1 cellular context compared by ENCODE assay signal in the genomic region with DNA sequence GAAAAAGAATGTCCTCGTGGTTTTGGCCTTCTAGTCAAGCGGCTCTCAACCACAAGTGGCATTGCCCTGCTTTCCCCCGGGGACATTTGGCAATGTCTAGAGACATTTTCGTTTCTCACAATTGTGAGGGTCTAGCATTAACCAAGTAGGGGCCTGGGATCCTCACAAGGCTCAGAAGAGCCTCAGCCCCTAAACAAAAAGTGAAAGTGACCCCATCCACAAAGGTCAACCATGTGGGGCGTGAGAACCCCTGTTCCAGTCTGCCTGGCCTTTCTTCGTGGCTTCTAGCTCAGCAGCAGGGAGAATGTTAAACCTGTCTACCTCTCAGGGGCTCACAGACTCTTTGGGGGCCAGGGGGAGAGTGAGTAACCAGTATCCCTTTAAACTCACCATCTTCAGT.
TF ChIP-seq lines count a peak whose summit lies in the region.

No MANE protein-coding gene starts in this region.

TF ChIP-seq in GM12878, 131 proteins besides CTCF, POLR2A, EP300 and RAD21:
- no peak for TF ChIP-seq ASH2L (IDR thresholded peaks at IDR 0.05; ENCODE audit: borderline replicate concordance, low read depth)
- TF ChIP-seq NR2C1 (IDR thresholded peaks at IDR 0.05): 0 out of 2 replicates have a peak, but pooled peaks have one; percentile 14
- no peak for TF ChIP-seq HDGF (IDR thresholded peaks at IDR 0.05)
- no peak for TF ChIP-seq KDM1A (IDR thresholded peaks at IDR 0.05; ENCODE audit: borderline replicate concordance)
- TF ChIP-seq SMAD5 (IDR thresholded peaks at IDR 0.05; ENCODE audit: low read depth): no peak
- TF ChIP-seq MTA2 (IDR thresholded peaks at IDR 0.05; ENCODE audit: low read depth): no peak
- no peak for TF ChIP-seq BHLHE40 (IDR thresholded peaks at IDR 0.05; ENCODE audit: borderline replicate concordance in 1 of 2, low read depth in 2 of 2, low read length in 1 of 2)
- no peak for TF ChIP-seq CHD1 (IDR thresholded peaks at IDR 0.05; ENCODE audit: low read depth, low read length)
- peak; percentile 82 for TF ChIP-seq NR2F1 (conservative IDR thresholded peaks at IDR 0.05)
- TF ChIP-seq, protein P1, sequence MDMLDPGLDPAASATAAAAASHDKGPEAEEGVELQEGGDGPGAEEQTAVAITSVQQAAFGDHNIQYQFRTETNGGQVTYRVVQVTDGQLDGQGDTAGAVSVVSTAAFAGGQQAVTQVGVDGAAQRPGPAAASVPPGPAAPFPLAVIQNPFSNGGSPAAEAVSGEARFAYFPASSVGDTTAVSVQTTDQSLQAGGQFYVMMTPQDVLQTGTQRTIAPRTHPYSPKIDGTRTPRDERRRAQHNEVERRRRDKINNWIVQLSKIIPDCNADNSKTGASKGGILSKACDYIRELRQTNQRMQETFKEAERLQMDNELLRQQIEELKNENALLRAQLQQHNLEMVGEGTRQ (IDR thresholded peaks at IDR 0.05; ENCODE audit: borderline replicate concordance, low read depth, low read length): no peak
- TF ChIP-seq BACH1 (IDR thresholded peaks at IDR 0.05; ENCODE audit: borderline replicate concordance): no peak
- no peak for TF ChIP-seq SUPT20H (IDR thresholded peaks at IDR 0.05; ENCODE audit: borderline replicate concordance, control insufficient read depth, low read depth, low read length)
- no peak for TF ChIP-seq CBFB (IDR thresholded peaks at IDR 0.05; ENCODE audit: low read depth)
- TF ChIP-seq NFXL1 (IDR thresholded peaks at IDR 0.05; ENCODE audit: borderline replicate concordance): no peak
- TF ChIP-seq, protein P2, sequence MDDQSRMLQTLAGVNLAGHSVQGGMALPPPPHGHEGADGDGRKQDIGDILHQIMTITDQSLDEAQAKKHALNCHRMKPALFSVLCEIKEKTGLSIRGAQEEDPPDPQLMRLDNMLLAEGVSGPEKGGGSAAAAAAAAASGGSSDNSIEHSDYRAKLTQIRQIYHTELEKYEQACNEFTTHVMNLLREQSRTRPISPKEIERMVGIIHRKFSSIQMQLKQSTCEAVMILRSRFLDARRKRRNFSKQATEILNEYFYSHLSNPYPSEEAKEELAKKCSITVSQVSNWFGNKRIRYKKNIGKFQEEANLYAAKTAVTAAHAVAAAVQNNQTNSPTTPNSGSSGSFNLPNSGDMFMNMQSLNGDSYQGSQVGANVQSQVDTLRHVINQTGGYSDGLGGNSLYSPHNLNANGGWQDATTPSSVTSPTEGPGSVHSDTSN (IDR thresholded peaks at IDR 0.05; ENCODE audit: insufficient replicate concordance, low read depth, low read length): no peak
- no peak for TF ChIP-seq NR2C2 (IDR thresholded peaks at IDR 0.05; ENCODE audit: borderline replicate concordance, control insufficient read depth, insufficient read length, low read depth)
- TF ChIP-seq, protein P3, sequence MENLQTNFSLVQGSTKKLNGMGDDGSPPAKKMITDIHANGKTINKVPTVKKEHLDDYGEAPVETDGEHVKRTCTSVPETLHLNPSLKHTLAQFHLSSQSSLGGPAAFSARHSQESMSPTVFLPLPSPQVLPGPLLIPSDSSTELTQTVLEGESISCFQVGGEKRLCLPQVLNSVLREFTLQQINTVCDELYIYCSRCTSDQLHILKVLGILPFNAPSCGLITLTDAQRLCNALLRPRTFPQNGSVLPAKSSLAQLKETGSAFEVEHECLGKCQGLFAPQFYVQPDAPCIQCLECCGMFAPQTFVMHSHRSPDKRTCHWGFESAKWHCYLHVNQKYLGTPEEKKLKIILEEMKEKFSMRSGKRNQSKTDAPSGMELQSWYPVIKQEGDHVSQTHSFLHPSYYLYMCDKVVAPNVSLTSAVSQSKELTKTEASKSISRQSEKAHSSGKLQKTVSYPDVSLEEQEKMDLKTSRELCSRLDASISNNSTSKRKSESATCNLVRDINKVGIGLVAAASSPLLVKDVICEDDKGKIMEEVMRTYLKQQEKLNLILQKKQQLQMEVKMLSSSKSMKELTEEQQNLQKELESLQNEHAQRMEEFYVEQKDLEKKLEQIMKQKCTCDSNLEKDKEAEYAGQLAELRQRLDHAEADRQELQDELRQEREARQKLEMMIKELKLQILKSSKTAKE (IDR thresholded peaks at IDR 0.05; ENCODE audit: low read depth, poor library complexity, severe bottlenecking): no peak
- peak; percentile 76 for TF ChIP-seq MEF2B (IDR thresholded peaks at IDR 0.05; ENCODE audit: partially characterized antibody, poor library complexity, severe bottlenecking)
- no peak for TF ChIP-seq ZNF622 (IDR thresholded peaks at IDR 0.05)
- TF ChIP-seq, protein P4, sequence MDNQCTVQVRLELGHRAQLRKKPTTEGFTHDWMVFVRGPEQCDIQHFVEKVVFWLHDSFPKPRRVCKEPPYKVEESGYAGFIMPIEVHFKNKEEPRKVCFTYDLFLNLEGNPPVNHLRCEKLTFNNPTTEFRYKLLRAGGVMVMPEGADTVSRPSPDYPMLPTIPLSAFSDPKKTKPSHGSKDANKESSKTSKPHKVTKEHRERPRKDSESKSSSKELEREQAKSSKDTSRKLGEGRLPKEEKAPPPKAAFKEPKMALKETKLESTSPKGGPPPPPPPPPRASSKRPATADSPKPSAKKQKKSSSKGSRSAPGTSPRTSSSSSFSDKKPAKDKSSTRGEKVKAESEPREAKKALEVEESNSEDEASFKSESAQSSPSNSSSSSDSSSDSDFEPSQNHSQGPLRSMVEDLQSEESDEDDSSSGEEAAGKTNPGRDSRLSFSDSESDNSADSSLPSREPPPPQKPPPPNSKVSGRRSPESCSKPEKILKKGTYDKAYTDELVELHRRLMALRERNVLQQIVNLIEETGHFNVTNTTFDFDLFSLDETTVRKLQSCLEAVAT (IDR thresholded peaks at IDR 0.05): no peak
- TF ChIP-seq BMI1 (IDR thresholded peaks at IDR 0.05; ENCODE audit: borderline replicate concordance): no peak
- TF ChIP-seq, protein P5, sequence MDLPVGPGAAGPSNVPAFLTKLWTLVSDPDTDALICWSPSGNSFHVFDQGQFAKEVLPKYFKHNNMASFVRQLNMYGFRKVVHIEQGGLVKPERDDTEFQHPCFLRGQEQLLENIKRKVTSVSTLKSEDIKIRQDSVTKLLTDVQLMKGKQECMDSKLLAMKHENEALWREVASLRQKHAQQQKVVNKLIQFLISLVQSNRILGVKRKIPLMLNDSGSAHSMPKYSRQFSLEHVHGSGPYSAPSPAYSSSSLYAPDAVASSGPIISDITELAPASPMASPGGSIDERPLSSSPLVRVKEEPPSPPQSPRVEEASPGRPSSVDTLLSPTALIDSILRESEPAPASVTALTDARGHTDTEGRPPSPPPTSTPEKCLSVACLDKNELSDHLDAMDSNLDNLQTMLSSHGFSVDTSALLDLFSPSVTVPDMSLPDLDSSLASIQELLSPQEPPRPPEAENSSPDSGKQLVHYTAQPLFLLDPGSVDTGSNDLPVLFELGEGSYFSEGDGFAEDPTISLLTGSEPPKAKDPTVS (IDR thresholded peaks at IDR 0.05; ENCODE audit: low read depth, low read length): no peak
- TF ChIP-seq, protein P6, sequence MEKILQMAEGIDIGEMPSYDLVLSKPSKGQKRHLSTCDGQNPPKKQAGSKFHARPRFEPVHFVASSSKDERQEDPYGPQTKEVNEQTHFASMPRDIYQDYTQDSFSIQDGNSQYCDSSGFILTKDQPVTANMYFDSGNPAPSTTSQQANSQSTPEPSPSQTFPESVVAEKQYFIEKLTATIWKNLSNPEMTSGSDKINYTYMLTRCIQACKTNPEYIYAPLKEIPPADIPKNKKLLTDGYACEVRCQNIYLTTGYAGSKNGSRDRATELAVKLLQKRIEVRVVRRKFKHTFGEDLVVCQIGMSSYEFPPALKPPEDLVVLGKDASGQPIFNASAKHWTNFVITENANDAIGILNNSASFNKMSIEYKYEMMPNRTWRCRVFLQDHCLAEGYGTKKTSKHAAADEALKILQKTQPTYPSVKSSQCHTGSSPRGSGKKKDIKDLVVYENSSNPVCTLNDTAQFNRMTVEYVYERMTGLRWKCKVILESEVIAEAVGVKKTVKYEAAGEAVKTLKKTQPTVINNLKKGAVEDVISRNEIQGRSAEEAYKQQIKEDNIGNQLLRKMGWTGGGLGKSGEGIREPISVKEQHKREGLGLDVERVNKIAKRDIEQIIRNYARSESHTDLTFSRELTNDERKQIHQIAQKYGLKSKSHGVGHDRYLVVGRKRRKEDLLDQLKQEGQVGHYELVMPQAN (conservative IDR thresholded peaks at IDR 0.05): no peak
- TF ChIP-seq ZZZ3 (IDR thresholded peaks at IDR 0.05; ENCODE audit: control insufficient read depth, insufficient read length, low read depth): no peak
- TF ChIP-seq SRF (IDR thresholded peaks at IDR 0.05; ENCODE audit: low read depth in 2 of 2, low read length in 2 of 2): no peak
- no peak for TF ChIP-seq CEBPB (IDR thresholded peaks at IDR 0.05; ENCODE audit: borderline replicate concordance in 1 of 2, low read depth in 2 of 2, low read length in 2 of 2)
